ENCODE assay signal across 13 cellular contexts in the genomic region with DNA sequence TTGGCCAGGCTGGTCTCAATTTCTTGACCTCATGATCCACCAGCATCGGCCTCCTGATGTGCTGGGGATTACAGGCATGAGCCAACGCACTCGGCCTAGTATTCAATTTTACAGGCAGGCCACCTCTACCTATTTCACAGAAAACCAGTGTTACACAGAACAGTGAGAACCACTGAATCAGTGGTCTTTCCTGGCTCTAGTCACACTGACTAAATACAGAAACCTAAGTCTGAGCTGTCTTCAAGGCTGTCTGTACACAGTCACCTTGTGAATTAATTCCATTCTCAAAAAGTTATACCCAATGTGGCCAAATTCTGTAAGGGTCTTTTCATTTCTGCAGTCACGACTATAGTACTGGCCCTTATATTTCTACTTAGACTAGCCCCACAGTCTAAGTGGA. TPM values are rescaled to one million over a fixed set of nuclear protein-coding genes. Genes with fewer than 3 reads are reported as not detected.
DNase-seq lines count a peak whose midpoint lies in the region; ATAC-seq and TF ChIP-seq lines count a peak whose summit lies in the region.
"Had no signal": no experiment of that assay in that cellular context is flagged by ENCODE, and none has a peak within 500 bp of the region (broad histone marks: within the 10 kb centered on the region; RNA-seq: fewer than 3 reads in every experiment).

No MANE protein-coding gene starts in this region.

- H3K9me3 Mint-ChIP-seq in CD14-positive monocyte = no peaks in the 10 kb centered on the region
- H3K9me3 Mint-ChIP-seq in natural killer cell treated with Interleukin-12 subunit alpha and Interleukin-12 subunit beta and Interleukin-15 and Interleukin-18, amount 100 ng/mL, for 72 hours = no peaks in the 10 kb centered on the region

- H4K20me1 ChIP-seq in Loucy (ENCODE audit: insufficient read depth, low read length, poor library complexity, severe bottlenecking) = peaks cover 66% of the 10 kb centered on the region
- peaks cover 7% of the 10 kb centered on the region for H4K20me1 ChIP-seq in mammary epithelial cell (ENCODE audit: insufficient read depth, low read length)

- peak overlapping the region; percentile 94 to 98 for H3K4me3 Mint-ChIP-seq in CD14-positive monocyte
- peak overlapping the region; percentile 96 for H3K4me3 Mint-ChIP-seq in natural killer cell treated with Interleukin-12 subunit alpha and Interleukin-12 subunit beta and Interleukin-15 and Interleukin-18, amount 100 ng/mL, for 72 hours

- no peaks in the 10 kb centered on the region for H3K9me2 ChIP-seq in Loucy (replicated peaks; ENCODE audit: low read depth, low read length)

- H3K36me3 ChIP-seq in Loucy (ENCODE audit: insufficient read depth, low read length) = no peaks in the 10 kb centered on the region
- H3K36me3 ChIP-seq in mammary epithelial cell (ENCODE audit: insufficient read depth, low read length) = no peaks in the 10 kb centered on the region
- H3K36me3 ChIP-seq: gastrocnemius medialis had no signal

- ATAC-seq in natural killer cell treated with Interleukin-12 subunit alpha and Interleukin-12 subunit beta and Interleukin-15 and Interleukin-18, amount 100 ng/mL, for 72 hours = peak; percentile 48 to 58
- no peak for ATAC-seq in GM19452 (IDR thresholded peaks at IDR 0.05; ENCODE audit: unreplicated experiment)
- ATAC-seq: gastrocnemius medialis had no signal

- TF ChIP-seq CTCF in CD14-positive monocyte (IDR thresholded peaks at IDR 0.05) (no peak), Loucy (conservative IDR thresholded peaks at IDR 0.05; ENCODE audit: low read length) (no peak), mammary epithelial cell (conservative IDR thresholded peaks at IDR 0.05 in 1 of 2, IDR thresholded peaks at IDR 0.05 in 1 of 2; ENCODE audit: extremely low read depth in 1 of 2, insufficient read depth in 1 of 2, low read depth in 1 of 2, low read length in 2 of 2) (no peak)

- no peak overlapping the region for H2AFZ ChIP-seq in Loucy (ENCODE audit: low read length)
- H2AFZ ChIP-seq in mammary epithelial cell (ENCODE audit: low read depth, low read length) = no peak overlapping the region

- H3K4me3 ChIP-seq in Loucy (ENCODE audit: low read length, poor library complexity, severe bottlenecking) (peak overlapping the region; percentile 92), mammary epithelial cell (replicated peaks in 1 of 3; ENCODE audit: insufficient read depth in 1 of 3, low read depth in 2 of 3, low read length in 3 of 3) (no peak overlapping the region)

- H3K9ac ChIP-seq in Loucy (ENCODE audit: low read depth, low read length, poor library complexity, severe bottlenecking) (peak overlapping the region; percentile 89), mammary epithelial cell (ENCODE audit: insufficient read depth, low read length) (no peak overlapping the region)

- H3K79me2 ChIP-seq in Loucy (ENCODE audit: insufficient read depth, low read length) = peaks cover 84% of the 10 kb centered on the region
- peaks cover 85% of the 10 kb centered on the region for H3K79me2 ChIP-seq in mammary epithelial cell (ENCODE audit: insufficient read depth, low read length)

- dilution Hi-C loops in mammary epithelial cell (cut with HindIII; ENCODE audit: low sequenced_read_pairs) = no loop called here

- 96% methylated on average over 4 of the region's 4 CpGs for WGBS in mammary epithelial cell (ENCODE audit: low coverage, missing lambda C conversion rate)

- CTCF ChIA-PET in mammary epithelial cell (lab: Charles Lee; ENCODE audit: low non-redundant PET) = no interaction called here

- H3K4me2 ChIP-seq in Loucy (ENCODE audit: low read depth, low read length, poor library complexity, severe bottlenecking) (peak overlapping the region; percentile 97), mammary epithelial cell (ENCODE audit: insufficient read depth, low read depth, low read length) (peak overlapping the region; percentile 95)

- H3K36me3 Mint-ChIP-seq in CD14-positive monocyte = peaks cover 45 to 64% of the 10 kb centered on the region in 2 donors
- H3K36me3 Mint-ChIP-seq in natural killer cell treated with Interleukin-12 subunit alpha and Interleukin-12 subunit beta and Interleukin-15 and Interleukin-18, amount 100 ng/mL, for 72 hours = peaks cover 15% of the 10 kb centered on the region

- no peaks in the 10 kb centered on the region for H3K27me3 ChIP-seq in Loucy (ENCODE audit: insufficient read depth, low read length, poor library complexity, severe bottlenecking)
- H3K27me3 ChIP-seq in mammary epithelial cell (ENCODE audit: insufficient read depth, low read length) = no peaks in the 10 kb centered on the region
- H3K27me3 ChIP-seq: gastrocnemius medialis, tibial artery had no signal

- H3K4me1 ChIP-seq in Loucy (ENCODE audit: insufficient read depth, low read length, poor library complexity, severe bottlenecking) (peaks cover 75% of the 10 kb centered on the region), mammary epithelial cell (ENCODE audit: insufficient read depth, low read length) (peaks cover 29% of the 10 kb centered on the region)

- no peak overlapping the region for H3K27ac ChIP-seq in mammary epithelial cell (ENCODE audit: insufficient read depth, low read depth, low read length)

- H3K27me3 Mint-ChIP-seq in CD14-positive monocyte (ENCODE audit: low read depth in 3 of 3) = peaks cover 0 to 5% (median 0%) of the 10 kb centered on the region in 3 donors
- no peaks in the 10 kb centered on the region for H3K27me3 Mint-ChIP-seq in natural killer cell treated with Interleukin-12 subunit alpha and Interleukin-12 subunit beta and Interleukin-15 and Interleukin-18, amount 100 ng/mL, for 72 hours

- peak overlapping the region in 2 of 7 donors; percentile 7 to 77 for H3K27ac Mint-ChIP-seq in CD14-positive monocyte
- H3K27ac Mint-ChIP-seq in natural killer cell treated with Interleukin-12 subunit alpha and Interleukin-12 subunit beta and Interleukin-15 and Interleukin-18, amount 100 ng/mL, for 72 hours = peak overlapping the region; percentile 95

- no peaks in the 10 kb centered on the region for H3F3A ChIP-seq in Loucy (ENCODE audit: low read depth)

- DNase-seq in CD14-positive monocyte (ENCODE audit: low spot score) (no peak), mammary epithelial cell (no peak), HK-2 (ENCODE audit: unreplicated experiment) (no peak), NCI-H2171 treated with DMSO at 0.1 percent for 48 hours (lab: John Stamatoyannopoulos, UW) (no peak), ACHN (no peak)
- DNase-seq in natural killer cell treated with Interleukin-12 subunit alpha and Interleukin-12 subunit beta and Interleukin-15 and Interleukin-18, amount 100 ng/mL, for 72 hours (ENCODE audit: low spot score) = peak; percentile 69
- DNase-seq: gastrocnemius medialis; mesendoderm; SHP77; stimulated activated CD4-positive, alpha-beta T cell treated with anti-CD3 and anti-CD28 coated beads, Interleukin-2, amount 100 ng/mL, for 24 hours; tibial artery had no signal

- no peaks in the 10 kb centered on the region for H3K9me3 ChIP-seq in Loucy (ENCODE audit: insufficient read depth, low read depth, low read length)
- no peaks in the 10 kb centered on the region for H3K9me3 ChIP-seq in mammary epithelial cell (replicated peaks; ENCODE audit: insufficient read depth, low read length)
- H3K9me3 ChIP-seq: gastrocnemius medialis, tibial artery had no signal

- no TSS peak for BruUV-seq in mammary epithelial cell (replicated peaks; lab: Mats Ljungman, UMichigan)

- H3K4me1 Mint-ChIP-seq in CD14-positive monocyte = peaks cover 75% of the 10 kb centered on the region
- H3K4me1 Mint-ChIP-seq in natural killer cell treated with Interleukin-12 subunit alpha and Interleukin-12 subunit beta and Interleukin-15 and Interleukin-18, amount 100 ng/mL, for 72 hours (ENCODE audit: low read depth in 2 of 2) = peaks cover 49 to 69% of the 10 kb centered on the region in 2 donors

- intact Hi-C loops in CD14-positive monocyte (cut with micrococcal nuclease) = loop anchor here (5.0 kb wide), 1 partner anchor 53 kb away; a partner anchor contains a TSS
- intact Hi-C loops in mammary epithelial cell (cut with micrococcal nuclease) = no loop called here

- in situ Hi-C loops in mammary epithelial cell (cut with MboI; ENCODE audit: low sequenced_read_pairs in 2 of 2) = no loop called here
- in situ Hi-C loops in ACHN (cut with HindIII; ENCODE audit: low pct_ligation_motif_present, low pct_unique_long_range_greater_than_20kb, low sequenced_read_pairs) = no loop called here

RNA-seq across cellular contexts. Expression of a gene that starts 3.5 kb away (rescaled TPM):
- polyA plus RNA-seq in CD14-positive monocyte (100 to 1,000 TPM; 112 to 141 TPM), mammary epithelial cell (25.0 TPM)
- total RNA-seq in mammary epithelial cell = 10 to 100 TPM; 53.0 to 55.8 TPM
- polyA minus RNA-seq in mammary epithelial cell = 80.4 TPM
- 100 to 1,000 TPM in 1 of 2 donors, 10 to 100 TPM in 1; 85.6 to 123 TPM for total RNA-seq in natural killer cell treated with Interleukin-12 subunit alpha and Interleukin-12 subunit beta and Interleukin-15 and Interleukin-18, amount 100 ng/mL, for 72 hours

RNA-seq across cellular contexts. Expression of a gene that starts 52.4 kb away (rescaled TPM):
- polyA plus RNA-seq in CD14-positive monocyte (10 to 100 TPM; 38.4 to 39.0 TPM), mammary epithelial cell (64.3 TPM)
- total RNA-seq in mammary epithelial cell = 10 to 100 TPM; 43.8 to 53.7 TPM
- polyA minus RNA-seq in mammary epithelial cell = 186 TPM
- total RNA-seq in natural killer cell treated with Interleukin-12 subunit alpha and Interleukin-12 subunit beta and Interleukin-15 and Interleukin-18, amount 100 ng/mL, for 72 hours = 10 to 100 TPM; 51.2 to 53.4 TPM
